Comparison of ENCODE assay signal across 8 cellular contexts in genomic region chr10:72308320-72308987, GRCh38. TPM values are rescaled to one million over a fixed set of nuclear protein-coding genes. Genes with fewer than 3 reads are reported as not detected.
DNase-seq lines count a peak whose midpoint lies in the region; ATAC-seq and TF ChIP-seq lines count a peak whose summit lies in the region.

No MANE protein-coding gene starts in this region.

- H3F3A ChIP-seq in neural progenitor cell (ENCODE audit: low read depth) = no peaks in the 10 kb centered on the region

- H3K36me3 ChIP-seq in gastrocnemius medialis (no peaks in the 10 kb centered on the region), neural progenitor cell (no peaks in the 10 kb centered on the region)

- no peaks in the 10 kb centered on the region for H4K20me1 ChIP-seq in neural progenitor cell (ENCODE audit: low read depth)

- no peak overlapping the region for H3K27ac Mint-ChIP-seq in neural progenitor cell

- no peaks in the 10 kb centered on the region for H3K79me2 ChIP-seq in neural progenitor cell (ENCODE audit: low read depth)

- H3K9ac ChIP-seq in neural progenitor cell = no peak overlapping the region

- intact Hi-C loops in gastrocnemius medialis (cut with DNase I; ENCODE audit: low total_unique reads) = loop anchor here (1.0 kb wide), 1 partner anchor 11 kb away; no protein-coding TSS in a partner anchor

- peak; percentile 38 to 46 for ATAC-seq in gastrocnemius medialis
- no peak for ATAC-seq in GM18498 (IDR thresholded peaks at IDR 0.05; ENCODE audit: unreplicated experiment)

- peaks cover 50 to 65% of the 10 kb centered on the region in 2 donors for H3K4me1 ChIP-seq in gastrocnemius medialis
- peaks cover 6% of the 10 kb centered on the region for H3K4me1 ChIP-seq in neural progenitor cell

- DNase-seq in stimulated activated CD4-positive, alpha-beta T cell treated with anti-CD3 and anti-CD28 coated beads, Interleukin-15, amount 100 ng/mL, for 24 hours = peak; percentile 69
- DNase-seq in stimulated activated CD4-positive, alpha-beta T cell treated with anti-CD3 and anti-CD28 coated beads, Interleukin-4, amount 100 ng/mL, for 1 hour = no peak
- DNase-seq in UCSD-AML1 (lab: John Stamatoyannopoulos, UW; ENCODE audit: unreplicated experiment) = peak; percentile 84
- peak; percentile 67 for DNase-seq in fibroblast of the conjunctiva (ENCODE audit: low read depth)
- DNase-seq in gastrocnemius medialis = peak; percentile 64 to 75
- no peak for DNase-seq in neural progenitor cell (ENCODE audit: low spot score)
- no peak for DNase-seq in NCI-H1417 (lab: John Stamatoyannopoulos, UW)

- in situ Hi-C loops in gastrocnemius medialis (cut with MboI; ENCODE audit: low sequenced_read_pairs in 4 of 4) = no loop called here

- no peaks in the 10 kb centered on the region for H3K9me3 Mint-ChIP-seq in neural progenitor cell

- H2AFZ ChIP-seq in neural progenitor cell (replicated peaks) = no peak overlapping the region

- H3K27me3 ChIP-seq in gastrocnemius medialis = no peaks in the 10 kb centered on the region
- no peaks in the 10 kb centered on the region for H3K27me3 ChIP-seq in neural progenitor cell

- no peak overlapping the region for H3K4me3 Mint-ChIP-seq in neural progenitor cell

- H3K9me3 ChIP-seq in gastrocnemius medialis = no peaks in the 10 kb centered on the region
- H3K9me3 ChIP-seq in neural progenitor cell (ENCODE audit: low read depth) = no peaks in the 10 kb centered on the region

- no peak overlapping the region for H3K4me2 ChIP-seq in neural progenitor cell

- no peaks in the 10 kb centered on the region for H3K36me3 Mint-ChIP-seq in neural progenitor cell

- TF ChIP-seq CTCF in gastrocnemius medialis (IDR thresholded peaks at IDR 0.05 in 4 of 5, conservative IDR thresholded peaks at IDR 0.05 in 1 of 5) (peak in 1 of 5 experiments; percentile 9), neural progenitor cell (IDR thresholded peaks at IDR 0.05) (no peak)

- H3K27ac ChIP-seq in gastrocnemius medialis (peak overlapping the region; percentile 93 to 97 (median 96)), neural progenitor cell (no peak overlapping the region)

- peaks cover 7% of the 10 kb centered on the region for H3K27me3 Mint-ChIP-seq in neural progenitor cell (ENCODE audit: insufficient read depth, low read depth)

- TF ChIP-seq POLR2A in gastrocnemius medialis (IDR thresholded peaks at IDR 0.05) = peak; percentile 39 to 43

- H3K4me3 ChIP-seq in gastrocnemius medialis (no peak overlapping the region), neural progenitor cell (no peak overlapping the region)

- H3K4me1 Mint-ChIP-seq in neural progenitor cell = peaks cover 28% of the 10 kb centered on the region

RNA-seq across cellular contexts. Expression of gene DDIT4, which starts 34.7 kb away (rescaled TPM):
- total RNA-seq in gastrocnemius medialis (100 to 1,000 TPM; 296 to 667 (median 319) TPM), neural progenitor cell (ENCODE audit: low replicate concordance) (257 and 436 TPM in 2 replicates)

RNA-seq across cellular contexts. Expression of gene DNAJB12, which starts 46.3 kb away (rescaled TPM):
- total RNA-seq in gastrocnemius medialis = 10 to 100 TPM; 35.8 to 49.7 (median 39.0) TPM
- total RNA-seq in neural progenitor cell (ENCODE audit: low replicate concordance) = 8.8 and 16.1 TPM in 2 replicates

Comparison
In these comparisons a context has a peak if more than half of its experiments do, and no peak if none do; other contexts are left out.
1. DNase-seq: peak in stimulated activated CD4-positive, alpha-beta T cell treated with anti-CD3 and anti-CD28 coated beads, Interleukin-15, amount 100 ng/mL, for 24 hours (single experiment), UCSD-AML1 (single experiment), fibroblast of the conjunctiva (single experiment) and gastrocnemius medialis (2 of 2); none in stimulated activated CD4-positive, alpha-beta T cell treated with anti-CD3 and anti-CD28 coated beads, Interleukin-4, amount 100 ng/mL, for 1 hour (single experiment), neural progenitor cell (single experiment) and NCI-H1417 (0 of 3).